Comparison of ENCODE assay signal across 10 cellular contexts in the genomic region with DNA sequence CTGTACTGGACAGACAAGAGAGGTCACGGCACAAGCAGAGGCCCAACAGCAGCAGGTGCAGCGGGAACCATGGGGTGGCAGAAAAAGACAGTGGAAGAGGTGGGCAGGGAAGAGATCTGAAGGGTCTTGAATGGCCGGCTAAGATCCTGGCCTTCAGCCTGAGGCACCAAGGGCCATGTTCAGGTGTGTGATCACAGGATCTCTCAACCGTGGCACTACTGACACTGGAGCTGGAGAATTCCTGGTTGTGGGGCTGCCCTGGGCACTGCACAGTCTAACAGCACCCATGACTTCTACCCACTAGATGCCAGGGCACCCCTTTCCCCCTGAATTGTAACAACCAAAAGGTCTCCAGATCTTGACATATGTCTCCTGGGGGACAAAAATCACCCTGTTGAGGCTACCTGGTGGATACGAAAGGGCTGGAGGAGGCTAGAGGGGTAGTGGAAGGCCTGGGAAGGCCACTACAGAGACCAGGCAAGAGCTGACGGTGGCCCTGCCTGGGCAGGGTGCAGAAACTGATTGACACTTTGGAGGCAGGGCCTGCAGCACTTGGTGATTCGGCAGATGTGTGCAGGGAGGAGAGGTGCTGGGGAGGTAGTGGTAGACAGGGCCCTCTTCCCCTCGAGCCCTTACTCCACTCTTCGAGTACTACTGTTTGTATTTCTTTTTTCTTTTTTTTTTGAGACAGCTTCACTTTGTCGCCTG. TPM values are rescaled to one million over a fixed set of nuclear protein-coding genes. Genes with fewer than 3 reads are reported as not detected.
DNase-seq lines count a peak whose midpoint lies in the region; ATAC-seq and TF ChIP-seq lines count a peak whose summit lies in the region.
"Had no signal": no experiment of that assay in that cellular context is flagged by ENCODE, and none has a peak within 500 bp of the region (broad histone marks: within the 10 kb centered on the region; RNA-seq: fewer than 3 reads in every experiment).

No MANE protein-coding gene starts in this region.

- intact Hi-C loops in heart right ventricle (cut with DNase I), result no loop called here
- intact Hi-C loops in cardiac septum (cut with DNase I), result no loop called here
- intact Hi-C loops in mammary epithelial cell (cut with micrococcal nuclease), result no loop called here
- intact Hi-C loops in upper lobe of right lung (cut with DNase I), result no loop called here

- H3K36me3 ChIP-seq in heart right ventricle, result peaks cover 0 to 65% (median 10%) of the 10 kb centered on the region in 9 donors
- peaks cover 23% of the 10 kb centered on the region for H3K36me3 ChIP-seq in mammary epithelial cell (ENCODE audit: insufficient read depth, low read length)
- H3K36me3 ChIP-seq in upper lobe of right lung, result peaks cover 21% of the 10 kb centered on the region

- CTCF ChIA-PET in mammary epithelial cell (lab: Charles Lee; ENCODE audit: low non-redundant PET), result no interaction called here

- H3K27me3 Mint-ChIP-seq in nephron (ENCODE audit: low read depth), result no peaks in the 10 kb centered on the region

- H3K79me2 ChIP-seq in mammary epithelial cell (ENCODE audit: insufficient read depth, low read length), result peaks cover 100% of the 10 kb centered on the region

- no peak overlapping the region for H2AFZ ChIP-seq in mammary epithelial cell (ENCODE audit: low read depth, low read length)

- peak overlapping the region in 9 of 10 donors; percentile 57 to 100 (median 98) for H3K27ac ChIP-seq in heart right ventricle
- peak overlapping the region; percentile 9 for H3K27ac ChIP-seq in mammary epithelial cell (ENCODE audit: insufficient read depth, low read depth, low read length)
- H3K27ac ChIP-seq in upper lobe of right lung, result peak overlapping the region; percentile 3
- H3K27ac ChIP-seq: VCaP had no signal

- no TSS peak for BruUV-seq in mammary epithelial cell (replicated peaks; lab: Mats Ljungman, UMichigan)

- H3K9ac ChIP-seq in mammary epithelial cell (ENCODE audit: insufficient read depth, low read length), result no peak overlapping the region

- peak overlapping the region; percentile 6 to 40 (median 12) for H3K27ac Mint-ChIP-seq in nephron

- in situ Hi-C loops in mammary epithelial cell (cut with MboI; ENCODE audit: low sequenced_read_pairs in 2 of 2), result no loop called here

- H3K9me3 ChIP-seq in heart right ventricle, result no peaks in the 10 kb centered on the region
- no peaks in the 10 kb centered on the region for H3K9me3 ChIP-seq in mammary epithelial cell (replicated peaks; ENCODE audit: insufficient read depth, low read length)
- H3K9me3 ChIP-seq in upper lobe of right lung, result no peaks in the 10 kb centered on the region

- H3K4me1 Mint-ChIP-seq in nephron, result peaks cover 66% of the 10 kb centered on the region

- H3K4me3 ChIP-seq in heart right ventricle (no peak overlapping the region), mammary epithelial cell (replicated peaks in 1 of 3; ENCODE audit: insufficient read depth in 1 of 3, low read depth in 2 of 3, low read length in 3 of 3) (no peak overlapping the region), upper lobe of right lung (no peak overlapping the region), foreskin fibroblast (ENCODE audit: low read depth in 1 of 2, low read length in 2 of 2) (no peak overlapping the region)

- H3K36me3 Mint-ChIP-seq in nephron (ENCODE audit: low read depth), result peaks cover 50% of the 10 kb centered on the region

- peaks cover 44 to 100% (median 98%) of the 10 kb centered on the region in 9 donors for H3K4me1 ChIP-seq in heart right ventricle
- H3K4me1 ChIP-seq in mammary epithelial cell (ENCODE audit: insufficient read depth, low read length), result peaks cover 76% of the 10 kb centered on the region
- H3K4me1 ChIP-seq in upper lobe of right lung, result peaks cover 58% of the 10 kb centered on the region

- H3K4me2 ChIP-seq in mammary epithelial cell (ENCODE audit: insufficient read depth, low read depth, low read length), result no peak overlapping the region

- no peaks in the 10 kb centered on the region for H4K20me1 ChIP-seq in mammary epithelial cell (ENCODE audit: insufficient read depth, low read length)

- H3K27me3 ChIP-seq in heart right ventricle, result no peaks in the 10 kb centered on the region
- no peaks in the 10 kb centered on the region for H3K27me3 ChIP-seq in mammary epithelial cell (ENCODE audit: insufficient read depth, low read length)
- no peaks in the 10 kb centered on the region for H3K27me3 ChIP-seq in upper lobe of right lung

- ATAC-seq in heart right ventricle, result no peak
- ATAC-seq in upper lobe of right lung, result no peak

- WGBS in heart right ventricle, 2 donors, result 60 to 64% methylated on average over 10 of the region's 10 CpGs
- 62% methylated on average over 8 of the region's 10 CpGs for WGBS in mammary epithelial cell (ENCODE audit: low coverage, missing lambda C conversion rate)

- DNase-seq in heart right ventricle, result no peak
- DNase-seq in cardiac septum (ENCODE audit: low spot score), result no peak
- DNase-seq in mammary epithelial cell, result no peak
- DNase-seq in upper lobe of right lung, result no peak
- DNase-seq in DMS53 treated with DMSO at 0.1 percent for 48 hours (lab: John Stamatoyannopoulos, UW; ENCODE audit: unreplicated experiment), result no peak
- no peak for DNase-seq in NCI-H2171 treated with DMSO at 0.1 percent for 48 hours (lab: John Stamatoyannopoulos, UW)
- DNase-seq in foreskin fibroblast, result no peak
- DNase-seq: RPMI8226 had no signal

- H3K9me3 Mint-ChIP-seq in nephron, result no peaks in the 10 kb centered on the region

- TF ChIP-seq CTCF in heart right ventricle (IDR thresholded peaks at IDR 0.05) (no peak), mammary epithelial cell (conservative IDR thresholded peaks at IDR 0.05 in 1 of 2, IDR thresholded peaks at IDR 0.05 in 1 of 2; ENCODE audit: extremely low read depth in 1 of 2, insufficient read depth in 1 of 2, low read depth in 1 of 2, low read length in 2 of 2) (no peak), nephron (IDR thresholded peaks at IDR 0.05; ENCODE audit: unreplicated experiment in 3 of 3) (no peak), upper lobe of right lung (IDR thresholded peaks at IDR 0.05) (no peak), foreskin fibroblast (IDR thresholded peaks at IDR 0.05; ENCODE audit: low read depth, low read length) (no peak)

- dilution Hi-C loops in mammary epithelial cell (cut with HindIII; ENCODE audit: low sequenced_read_pairs), result loop anchor here (10.0 kb wide), 2 partner anchors 124 to 214 kb away; a partner anchor contains a TSS

- no peak overlapping the region for H3K4me3 Mint-ChIP-seq in nephron

RNA-seq across cellular contexts. Expression of a gene that starts 8.3 kb away (rescaled TPM):
- total RNA-seq in heart right ventricle (10 to 100 TPM; 64.1 to 88.1 (median 78.6) TPM), cardiac septum (95.7 TPM), mammary epithelial cell (100 to 1,000 TPM; 156 to 370 TPM), upper lobe of right lung (115 TPM)
- polyA plus RNA-seq in heart right ventricle (10 to 100 TPM; 81.6 to 83.4 TPM), mammary epithelial cell (255 TPM)
- polyA minus RNA-seq in mammary epithelial cell, result 212 TPM

RNA-seq across cellular contexts. Expression of a gene that starts 36.1 kb away (rescaled TPM):
- 10 to 100 TPM; 36.2 to 51.6 (median 46.1) TPM for total RNA-seq in heart right ventricle
- 10 to 100 TPM; 20.8 to 29.7 TPM for polyA plus RNA-seq in heart right ventricle
- total RNA-seq in cardiac septum, result 58.1 TPM
- 10 to 100 TPM; 26.2 to 68.5 TPM for total RNA-seq in mammary epithelial cell
- 41.1 TPM for polyA plus RNA-seq in mammary epithelial cell
- 58.2 TPM for polyA minus RNA-seq in mammary epithelial cell
- total RNA-seq in upper lobe of right lung, result 79.2 TPM

Comparison
In these comparisons a context has a peak if more than half of its experiments do, and no peak if none do; other contexts are left out.
1. H3K27ac ChIP-seq: peak in every context shown above with its lines; median percentile 98 in heart right ventricle; 9 in mammary epithelial cell; 3 in upper lobe of right lung.